In the genomic region with DNA sequence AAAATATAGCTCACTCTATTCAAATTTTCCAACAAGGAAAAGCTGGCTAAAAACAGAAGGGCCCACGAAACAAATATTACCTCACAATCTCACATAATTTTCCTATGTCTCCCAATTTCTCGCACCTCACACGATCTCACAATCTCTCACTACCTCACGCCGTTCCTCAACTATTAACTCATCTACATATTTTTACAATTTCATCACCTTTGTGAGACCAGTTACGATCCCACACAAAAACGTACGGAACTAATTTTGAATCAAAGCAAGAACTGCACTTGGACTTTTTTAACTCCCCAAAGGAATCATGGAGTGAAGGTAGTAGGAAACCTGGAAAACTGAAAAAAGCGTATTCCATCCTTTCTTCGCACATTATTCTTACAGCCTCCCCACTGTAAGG, we compare ENCODE assay signal across 8 cellular contexts. TPM values are rescaled to one million over a fixed set of nuclear protein-coding genes. Genes with fewer than 3 reads are reported as not detected.
DNase-seq lines count a peak whose midpoint lies in the region; ATAC-seq and TF ChIP-seq lines count a peak whose summit lies in the region.

No MANE protein-coding gene starts in this region.

- H3K36me3 Mint-ChIP-seq in activated CD4-positive, alpha-beta T cell treated with anti-CD3 and anti-CD28 coated beads, Interleukin-2, amount 10 ng/mL, durations not matched to agents 24 days and 14 days (ENCODE audit: low read depth), result peaks cover 9% of the 10 kb centered on the region
- no peaks in the 10 kb centered on the region for H3K36me3 Mint-ChIP-seq in activated naive CD8-positive, alpha-beta T cell
- no peaks in the 10 kb centered on the region for H3K36me3 Mint-ChIP-seq in immature natural killer cell

- H3K4me3 ChIP-seq in testis, result peak overlapping the region; percentile 77 to 87

- no peaks in the 10 kb centered on the region for H3K36me3 ChIP-seq in testis (ENCODE audit: low read depth, missing control alignments)

- no peaks in the 10 kb centered on the region for H3K27me3 ChIP-seq in testis

- intact Hi-C loops in activated CD4-positive, alpha-beta T cell treated with anti-CD3 and anti-CD28 coated beads, Interleukin-2, amount 10 ng/mL, durations not matched to agents 24 days and 14 days (cut with micrococcal nuclease), result loop anchor here (2.0 to 10.0 kb wide), 4 partner anchors 51 to 795 kb away; partner anchors contain the start of genes ATP5MC1, HOXB3, HOXB5 and NFE2L1
- intact Hi-C loops in testis (cut with DNase I; ENCODE audit: low total_unique reads), result no loop called here

- no peak for TF ChIP-seq CTCF in testis (IDR thresholded peaks at IDR 0.05)

- no peak for DNase-seq in activated CD4-positive, alpha-beta T cell treated with anti-CD3 and anti-CD28 coated beads, Interleukin-2, amount 10 ng/mL, durations not matched to agents 24 days and 14 days
- DNase-seq in activated CD4-positive, alpha-beta T cell treated with anti-CD3 and anti-CD28 coated beads, Interleukin-2, amount 50 U/mL, for 4 hours, result no peak
- DNase-seq in immature natural killer cell, result no peak
- DNase-seq in testis, result no peak
- no peak for DNase-seq in OCI-M2 (lab: John Stamatoyannopoulos, UW; ENCODE audit: unreplicated experiment)
- no peak for DNase-seq in stimulated activated CD8-positive, alpha-beta memory T cell treated with anti-CD3 and anti-CD28 coated beads, Interleukin-4, amount 100 ng/mL, for 48 hours

- H3K9me3 Mint-ChIP-seq in activated CD4-positive, alpha-beta T cell treated with anti-CD3 and anti-CD28 coated beads, Interleukin-2, amount 10 ng/mL, durations not matched to agents 24 days and 14 days, result no peaks in the 10 kb centered on the region
- H3K9me3 Mint-ChIP-seq in activated naive CD8-positive, alpha-beta T cell (ENCODE audit: low read depth), result no peaks in the 10 kb centered on the region
- peaks cover 0 to 4% (median 0%) of the 10 kb centered on the region in 6 donors for H3K9me3 Mint-ChIP-seq in immature natural killer cell

- no peak for ATAC-seq in HG02763 (IDR thresholded peaks at IDR 0.05; ENCODE audit: unreplicated experiment)

- H3K9me3 ChIP-seq in testis, result no peaks in the 10 kb centered on the region

- H3K4me1 ChIP-seq in testis, result peaks cover 4% of the 10 kb centered on the region

- H3K27ac ChIP-seq in testis, result peak overlapping the region in 1 of 2 donors; percentile 88

- H3K27ac Mint-ChIP-seq in activated CD4-positive, alpha-beta T cell treated with anti-CD3 and anti-CD28 coated beads, Interleukin-2, amount 10 ng/mL, durations not matched to agents 24 days and 14 days, result no peak overlapping the region
- no peak overlapping the region for H3K27ac Mint-ChIP-seq in activated naive CD8-positive, alpha-beta T cell
- peak overlapping the region in 4 of 6 donors; percentile 1 to 86 (median 62) for H3K27ac Mint-ChIP-seq in immature natural killer cell

- H3K4me1 Mint-ChIP-seq in activated CD4-positive, alpha-beta T cell treated with anti-CD3 and anti-CD28 coated beads, Interleukin-2, amount 10 ng/mL, durations not matched to agents 24 days and 14 days, result peaks cover 28% of the 10 kb centered on the region
- H3K4me1 Mint-ChIP-seq in activated naive CD8-positive, alpha-beta T cell (ENCODE audit: low read depth), result peaks cover 32% of the 10 kb centered on the region
- peaks cover 43 to 53% of the 10 kb centered on the region in 2 donors for H3K4me1 Mint-ChIP-seq in immature natural killer cell

- peak overlapping the region; percentile 99 for H3K4me3 Mint-ChIP-seq in activated CD4-positive, alpha-beta T cell treated with anti-CD3 and anti-CD28 coated beads, Interleukin-2, amount 10 ng/mL, durations not matched to agents 24 days and 14 days
- peak overlapping the region; percentile 95 for H3K4me3 Mint-ChIP-seq in activated naive CD8-positive, alpha-beta T cell
- H3K4me3 Mint-ChIP-seq in immature natural killer cell, result peak overlapping the region; percentile 2 to 91 (median 89)

- no peaks in the 10 kb centered on the region for H3K27me3 Mint-ChIP-seq in activated CD4-positive, alpha-beta T cell treated with anti-CD3 and anti-CD28 coated beads, Interleukin-2, amount 10 ng/mL, durations not matched to agents 24 days and 14 days
- H3K27me3 Mint-ChIP-seq in activated naive CD8-positive, alpha-beta T cell, result no peaks in the 10 kb centered on the region
- H3K27me3 Mint-ChIP-seq in immature natural killer cell (ENCODE audit: low read depth in 3 of 3), result peaks cover 7 to 20% (median 8%) of the 10 kb centered on the region in 3 donors

- WGBS in testis, 2 donors, result 11 to 22% methylated on average over 10 of the region's 10 CpGs

- no peak for TF ChIP-seq POLR2A in testis (IDR thresholded peaks at IDR 0.05)

RNA-seq across cellular contexts. Expression of gene CBX1, which starts 1.1 kb away (rescaled TPM):
- 61.3 and 64.6 TPM in 2 replicates for total RNA-seq in activated CD4-positive, alpha-beta T cell treated with anti-CD3 and anti-CD28 coated beads, Interleukin-2, amount 10 ng/mL, durations not matched to agents 24 days and 14 days
- polyA plus RNA-seq in immature natural killer cell (10 to 100 TPM; 19.3 to 30.0 (median 27.0) TPM), testis (ENCODE audit: insufficient read depth, low read depth, low replicate concordance) (123 TPM)
- total RNA-seq in testis, result 10 to 100 TPM; 59.9 to 70.1 TPM

RNA-seq across cellular contexts. Expression of gene SNX11, which starts 7.4 kb away (rescaled TPM):
- total RNA-seq in activated CD4-positive, alpha-beta T cell treated with anti-CD3 and anti-CD28 coated beads, Interleukin-2, amount 10 ng/mL, durations not matched to agents 24 days and 14 days, result 33.3 and 34.9 TPM in 2 replicates
- polyA plus RNA-seq in immature natural killer cell (10 to 100 TPM; 37.1 to 44.7 (median 41.2) TPM), testis (ENCODE audit: insufficient read depth, low read depth, low replicate concordance) (23.1 TPM)
- 10 to 100 TPM; 20.3 to 23.1 TPM for total RNA-seq in testis

RNA-seq across cellular contexts. Expression of gene NFE2L1, which starts 52.0 kb away (rescaled TPM):
- total RNA-seq in activated CD4-positive, alpha-beta T cell treated with anti-CD3 and anti-CD28 coated beads, Interleukin-2, amount 10 ng/mL, durations not matched to agents 24 days and 14 days, result 85.2 and 93.1 TPM in 2 replicates
- 10 to 100 TPM in 1 of 3 donors, 1 to 10 TPM in 2; 5.9 to 18.4 (median 7.1) TPM for polyA plus RNA-seq in immature natural killer cell
- total RNA-seq in testis, result 100 to 1,000 TPM; 180 to 199 TPM
- polyA plus RNA-seq in testis (ENCODE audit: insufficient read depth, low read depth, low replicate concordance), result 193 TPM

Comparison
In these comparisons a context has a peak if more than half of its experiments do, and no peak if none do; other contexts are left out.
1. H3K27ac Mint-ChIP-seq: peak in immature natural killer cell (4 of 6); none in activated CD4-positive, alpha-beta T cell treated with anti-CD3 and anti-CD28 coated beads, Interleukin-2, amount 10 ng/mL, durations not matched to agents 24 days and 14 days (single experiment) and activated naive CD8-positive, alpha-beta T cell (single experiment).
2. Peak in every context shown above with its lines, with median percentiles within 50 percentile points of each other: H3K4me3 Mint-ChIP-seq.